In genomic region chr19:30545752-30546151, GRCh38 we compare ENCODE assay signal across 12 cellular contexts.
DNase-seq lines count a peak whose midpoint lies in the region; ATAC-seq, FAIRE-seq and TF ChIP-seq lines count a peak whose summit lies in the region.
"Had no signal": no experiment of that assay in that cellular context is flagged by ENCODE, and none has a peak within 500 bp of the region (broad histone marks: within the 10 kb centered on the region; RNA-seq: fewer than 3 reads in every experiment).

No MANE protein-coding gene starts in this region.

- H3K4me1 ChIP-seq in GM23338 (ENCODE audit: insufficient read depth), result no peaks in the 10 kb centered on the region; the same call in 1 of the 2 replicates
- H3K4me1 ChIP-seq in HUES48 (ENCODE audit: control insufficient read depth, insufficient read depth, low read length), result peaks cover 10% of the 10 kb centered on the region
- H3K4me1 ChIP-seq in H1 (replicated peaks in 1 of 4; ENCODE audit: control insufficient read depth in 3 of 4, insufficient read depth in 4 of 4, low read length in 3 of 4), result peaks cover 0 to 9% (median 4%) of the 10 kb centered on the region in 4 experiments; a peak in 4 of 7 replicates
- H3K4me1 ChIP-seq in mesenchymal stem cell (ENCODE audit: control insufficient read depth, insufficient read depth, low read depth, low read length), result no peaks in the 10 kb centered on the region

- no peak overlapping the region for H3K23ac ChIP-seq in H1 (ENCODE audit: insufficient read length)
- no peak overlapping the region for H3K23ac ChIP-seq in mesenchymal stem cell (ENCODE audit: low read length in 2 of 2)

- no peak for TF ChIP-seq POLR2A in H1 (IDR thresholded peaks at IDR 0.05; ENCODE audit: control extremely low read depth in 1 of 2, low read depth in 2 of 2, low read length in 2 of 2)

- H3K9ac ChIP-seq in HUES48 (ENCODE audit: low read depth, low read length) (no peak overlapping the region), H1 (replicated peaks in 1 of 4; ENCODE audit: extremely low read depth in 1 of 4, low read depth in 3 of 4, low read length in 3 of 4) (no peak overlapping the region; a peak in 1 of 7 replicates), mesenchymal stem cell (ENCODE audit: low read length) (no peak overlapping the region)
- H3K9ac ChIP-seq: BLaER1 treated with 17β-estradiol and CSF1 and Interleukin-3, amounts not matched to agents 10 nM and 100 nM had no signal

- H3K4ac ChIP-seq in H1 (replicated peaks; ENCODE audit: insufficient read length, low read depth, low read length) (no peak overlapping the region), mesenchymal stem cell (ENCODE audit: low read depth in 1 of 2, low read length in 2 of 2) (no peak overlapping the region)

- H3F3A ChIP-seq in GM23338 (replicated peaks; ENCODE audit: low read depth), result no peaks in the 10 kb centered on the region

- no peak overlapping the region for H3K56ac ChIP-seq in H1 (replicated peaks; ENCODE audit: insufficient read length, low read depth, low read length)

- H2BK15ac ChIP-seq in H1 (ENCODE audit: low read length), result no peak overlapping the region
- H2BK15ac ChIP-seq in mesenchymal stem cell (ENCODE audit: low read depth, poor library complexity, severe bottlenecking), result no peak overlapping the region

- no peaks in the 10 kb centered on the region for H3K9me3 ChIP-seq in HUES48 (ENCODE audit: control insufficient read depth, insufficient read depth, low read length)
- H3K9me3 ChIP-seq in H1 (ENCODE audit: insufficient read depth in 2 of 2, low read depth in 1 of 2, low read length in 1 of 2), result peaks cover 0 to 4% of the 10 kb centered on the region in 2 experiments; a peak in 1 of 4 replicates
- H3K9me3 ChIP-seq in mesenchymal stem cell (ENCODE audit: control insufficient read depth, low read length), result no peaks in the 10 kb centered on the region
- H3K9me3 ChIP-seq: HAP-1 had no signal

- peak; percentile 88 for ATAC-seq in GM23338

- H3K36me3 ChIP-seq in GM23338 (ENCODE audit: insufficient read depth), result no peaks in the 10 kb centered on the region
- no peaks in the 10 kb centered on the region for H3K36me3 ChIP-seq in HUES48 (ENCODE audit: control insufficient read depth, insufficient read depth, low read length)
- no peaks in the 10 kb centered on the region for H3K36me3 ChIP-seq in H1 (ENCODE audit: control insufficient read depth in 2 of 4, insufficient read depth in 4 of 4, low read length in 3 of 4)
- no peaks in the 10 kb centered on the region for H3K36me3 ChIP-seq in mesenchymal stem cell (ENCODE audit: control insufficient read depth in 1 of 2, insufficient read depth in 2 of 2, low read depth in 1 of 2, low read length in 2 of 2)
- H3K36me3 ChIP-seq: BLaER1 treated with 17β-estradiol and CSF1 and Interleukin-3, amounts not matched to agents 10 nM and 100 nM had no signal

- WGBS in H1 (ENCODE audit: extremely low coverage in 1 of 2, insufficient coverage in 1 of 2, insufficient read length in 1 of 2, insufficient replicate concordance in 2 of 2, low coverage in 1 of 2, low lambda C conversion rate in 2 of 2, missing lambda C conversion rate in 1 of 2), 2 experiments, result 80% methylated on average over 7 of the region's 7 CpGs; no CpG with 5 or more reads in 1 of the 2 experiments
- 76% methylated on average over 7 of the region's 7 CpGs for WGBS in mesenchymal stem cell

- peaks cover 17% of the 10 kb centered on the region for H3K4me1 Mint-ChIP-seq in GM23338

- H2AFZ ChIP-seq in GM23338 (no peak overlapping the region), H1 (ENCODE audit: low read length) (no peak overlapping the region), mesenchymal stem cell (ENCODE audit: low read depth, low read length) (no peak overlapping the region)

- CTCF ChIA-PET in H1 (lab: Charles Lee; ENCODE audit: partially characterized antibody), result interaction anchor here (0.9 to 1.4 kb wide), 2 partner anchors 9 to 44 kb away, joined by 4 to 6 read pairs; no protein-coding TSS in a partner anchor

- no peak overlapping the region for H3K18ac ChIP-seq in H1 (ENCODE audit: extremely low read depth, low read length)
- no peak overlapping the region for H3K18ac ChIP-seq in mesenchymal stem cell (ENCODE audit: low read depth in 1 of 2, low read length in 2 of 2)

- H3K79me1 ChIP-seq in H1 (ENCODE audit: low read depth, low read length) (no peaks in the 10 kb centered on the region), mesenchymal stem cell (replicated peaks; ENCODE audit: low read length, poor library complexity, severe bottlenecking) (no peaks in the 10 kb centered on the region)

- H2BK120ac ChIP-seq in H1 (replicated peaks; ENCODE audit: low read depth, low read length), result no peak overlapping the region
- H2BK120ac ChIP-seq in mesenchymal stem cell (ENCODE audit: low read depth, low read length), result no peak overlapping the region

- H2AK5ac ChIP-seq in H1 (ENCODE audit: low read depth, low read length) (no peak overlapping the region), mesenchymal stem cell (ENCODE audit: low read length, severe bottlenecking) (no peak overlapping the region)

- TF ChIP-seq CTCF in GM23338 (conservative IDR thresholded peaks at IDR 0.05; ENCODE audit: low read depth in 2 of 2) (no peak), H1 (IDR thresholded peaks at IDR 0.05; ENCODE audit: control extremely low read depth in 1 of 3, insufficient read depth in 1 of 3, low read depth in 1 of 3, low read length in 3 of 3) (no peak)

- H2BK20ac ChIP-seq in H1 (ENCODE audit: low read length), result no peak overlapping the region

- peak in 1 of 2 experiments; percentile 87; a peak in 1 of 3 replicates for TF ChIP-seq EP300 in H1 (IDR thresholded peaks at IDR 0.05; ENCODE audit: borderline replicate concordance in 1 of 2, low read depth in 2 of 2, low read length in 2 of 2)

- H3K4me3 ChIP-seq in GM23338 (no peak overlapping the region), HUES48 (ENCODE audit: low read depth, low read length) (no peak overlapping the region), H1 (ENCODE audit: extremely low read depth in 1 of 4, insufficient read depth in 2 of 4, low read depth in 3 of 4, low read length in 4 of 4) (no peak overlapping the region; a peak in 1 of 8 replicates), mesenchymal stem cell (ENCODE audit: insufficient read depth in 1 of 2, low read depth in 1 of 2, low read length in 2 of 2) (no peak overlapping the region)
- H3K4me3 ChIP-seq: BLaER1 treated with 17β-estradiol and CSF1 and Interleukin-3, amounts not matched to agents 10 nM and 100 nM; HAP-1 had no signal

- no peak overlapping the region for H3K4me2 ChIP-seq in GM23338
- no peak overlapping the region; a peak in 1 of 4 replicates for H3K4me2 ChIP-seq in H1 (ENCODE audit: insufficient read depth in 1 of 2, low read depth in 2 of 2, low read length in 2 of 2)
- H3K4me2 ChIP-seq in mesenchymal stem cell (ENCODE audit: low read length, poor library complexity, severe bottlenecking), result no peak overlapping the region

- H4K5ac ChIP-seq in H1 (ENCODE audit: insufficient read length, low read depth, low read length), result no peak overlapping the region

- H4K20me1 ChIP-seq in GM23338 (replicated peaks; ENCODE audit: insufficient read depth) (no peaks in the 10 kb centered on the region), H1 (replicated peaks in 1 of 2; ENCODE audit: control insufficient read depth in 1 of 2, insufficient read depth in 2 of 2, low read length in 2 of 2) (no peaks in the 10 kb centered on the region)
- H4K20me1 ChIP-seq: BLaER1 treated with 17β-estradiol and CSF1 and Interleukin-3, amounts not matched to agents 10 nM and 100 nM had no signal

- no peak for DNase-seq in GM23338 (ENCODE audit: low spot score)
- DNase-seq in H1 (ENCODE audit: low read depth in 1 of 2, low spot score in 2 of 2), result no peak
- DNase-seq in substantia nigra (lab: John Stamatoyannopoulos, UW), result no peak
- no peak for DNase-seq in NCI-H69 (lab: John Stamatoyannopoulos, UW)
- DNase-seq in NCI-H146 treated with DMSO at 0.1 percent for 48 hours (lab: John Stamatoyannopoulos, UW; ENCODE audit: unreplicated experiment), result no peak
- DNase-seq in mesenchymal stem cell, result no peak
- DNase-seq: ACHN; CD4-positive, CD25-positive, alpha-beta regulatory T cell had no signal

- H3K79me2 ChIP-seq in GM23338 (replicated peaks; ENCODE audit: insufficient read depth), result no peaks in the 10 kb centered on the region
- H3K79me2 ChIP-seq in H1 (ENCODE audit: control insufficient read depth in 1 of 2, insufficient read depth in 2 of 2, low read length in 2 of 2), result no peaks in the 10 kb centered on the region

- H3K14ac ChIP-seq in H1 (ENCODE audit: insufficient read length) (no peak overlapping the region), mesenchymal stem cell (ENCODE audit: low read length in 2 of 2) (no peak overlapping the region)

- H3K27me3 Mint-ChIP-seq in GM23338 (ENCODE audit: insufficient read depth, low read depth, poor library complexity), result peaks cover 3% of the 10 kb centered on the region
- H3K27me3 Mint-ChIP-seq: CD4-positive, CD25-positive, alpha-beta regulatory T cell had no signal

- peak overlapping the region; percentile 65; the same call in 1 of the 2 replicates for H3K27ac Mint-ChIP-seq in GM23338
- H3K27ac Mint-ChIP-seq: CD4-positive, CD25-positive, alpha-beta regulatory T cell had no signal

- H3K27ac ChIP-seq in GM23338 (ENCODE audit: low read depth) (no peak overlapping the region), HUES48 (ENCODE audit: low read depth, low read length) (peak overlapping the region; percentile 28), H1 (ENCODE audit: low read depth, low read length) (no peak overlapping the region), substantia nigra (ENCODE audit: low read depth, low read length, poor library complexity, severe bottlenecking) (peak overlapping the region; percentile 56), mesenchymal stem cell (ENCODE audit: low read length, poor library complexity, severe bottlenecking) (no peak overlapping the region)
- H3K27ac ChIP-seq: BLaER1 treated with 17β-estradiol and CSF1 and Interleukin-3, amounts not matched to agents 10 nM and 100 nM had no signal

- H3K23me2 ChIP-seq in H1 (ENCODE audit: low read depth, low read length), result no peaks in the 10 kb centered on the region

- POLR2A ChIA-PET in H1 (lab: Charles Lee; ENCODE audit: partially characterized antibody), result no interaction called here

- H3K4me3 Mint-ChIP-seq in GM23338, result no peak overlapping the region
- H3K4me3 Mint-ChIP-seq: CD4-positive, CD25-positive, alpha-beta regulatory T cell had no signal

- H3K9me3 Mint-ChIP-seq in GM23338, result peaks cover 5% of the 10 kb centered on the region; the same call in 2 of the 3 replicates

- H2BK5ac ChIP-seq in H1 (ENCODE audit: low read depth, low read length), result peak overlapping the region; percentile 25; the same call in 1 of the 2 replicates
- H2BK5ac ChIP-seq in mesenchymal stem cell (ENCODE audit: low read depth, low read length, poor library complexity, severe bottlenecking), result no peak overlapping the region

- H4K91ac ChIP-seq in H1 (replicated peaks; ENCODE audit: insufficient read length, low read length) (no peak overlapping the region), mesenchymal stem cell (ENCODE audit: low read length) (no peak overlapping the region)

- no peaks in the 10 kb centered on the region for H3K36me3 Mint-ChIP-seq in GM23338 (ENCODE audit: low read depth)
- H3K36me3 Mint-ChIP-seq: CD4-positive, CD25-positive, alpha-beta regulatory T cell had no signal

- no peak overlapping the region for H4K8ac ChIP-seq in H1 (ENCODE audit: extremely low read depth, insufficient read depth, low read length)
- no peak overlapping the region for H4K8ac ChIP-seq in mesenchymal stem cell (ENCODE audit: low read length)

- H2BK12ac ChIP-seq in H1 (ENCODE audit: low read depth, low read length) (no peak overlapping the region; the same call in 1 of the 2 replicates), mesenchymal stem cell (ENCODE audit: low read length in 2 of 2) (no peak overlapping the region)

- peaks cover 10% of the 10 kb centered on the region; the same call in 1 of the 2 replicates for H3K9me2 ChIP-seq in GM23338 (ENCODE audit: insufficient read depth)

- TF ChIP-seq RAD21 in H1 (IDR thresholded peaks at IDR 0.05 in 1 of 2, conservative IDR thresholded peaks at IDR 0.05 in 1 of 2; ENCODE audit: low read depth in 2 of 2, low read length in 2 of 2), result no peak

- H3K27me3 ChIP-seq in GM23338 (ENCODE audit: insufficient read depth), result no peaks in the 10 kb centered on the region
- H3K27me3 ChIP-seq in HUES48 (ENCODE audit: control insufficient read depth, insufficient read depth, low read length), result no peaks in the 10 kb centered on the region
- H3K27me3 ChIP-seq in H1 (replicated peaks in 1 of 4; ENCODE audit: control insufficient read depth in 3 of 4, extremely low read depth in 1 of 4, insufficient read depth in 3 of 4, low read length in 3 of 4), result no peaks in the 10 kb centered on the region; a peak in 1 of 7 replicates
- H3K27me3 ChIP-seq in mesenchymal stem cell (ENCODE audit: control insufficient read depth in 1 of 2, insufficient read depth in 1 of 2, low read length in 2 of 2), result no peaks in the 10 kb centered on the region
- H3K27me3 ChIP-seq: BLaER1 treated with 17β-estradiol and CSF1 and Interleukin-3, amounts not matched to agents 10 nM and 100 nM had no signal

- no peak for FAIRE-seq in H1 (lab: Jason Lieb, UNC)
- FAIRE-seq: HTR-8/SVneo had no signal

Comparison
In these comparisons a context has a peak if more than half of its experiments do, and no peak if none do; other contexts are left out.
1. H3K27ac ChIP-seq: peak in HUES48 (single experiment) and substantia nigra (single experiment); none in GM23338 (single experiment), H1 (single experiment) and mesenchymal stem cell (single experiment).